In genomic region chr10:78512205-78512550, GRCh38 we compare ENCODE assay signal across 10 cellular contexts.
"Had no signal": no experiment of that assay in that cellular context is flagged by ENCODE, and none has a peak within 500 bp of the region (broad histone marks: within the 10 kb centered on the region; RNA-seq: fewer than 3 reads in every experiment).

No MANE protein-coding gene starts in this region.

- ATAC-seq: foreskin keratinocyte; stimulated activated memory B cell treated with anti-CD40 and anti-IgM and Interleukin-4, amounts not matched to agents 10 μg/mL and 1 μg/mL and 100 μg/mL, for 72 hours had no signal

- H3K9me3 ChIP-seq: ascending aorta, neutrophil, right atrium auricular region had no signal

- H3K36me3 ChIP-seq: ascending aorta, neutrophil, right atrium auricular region had no signal

- H3K27me3 ChIP-seq: ascending aorta, foreskin keratinocyte, neutrophil, right atrium auricular region had no signal

- H3K4me1 ChIP-seq: foreskin keratinocyte had no signal

- H3K27ac ChIP-seq: ascending aorta, foreskin keratinocyte, neutrophil, right atrium auricular region had no signal

- H3K4me3 ChIP-seq: ascending aorta, right atrium auricular region, smooth muscle cell had no signal

- DNase-seq: activated B cell treated with CpG ODN at 0.5 μM for 24 hours; activated CD8-positive, alpha-beta memory T cell treated with anti-CD3 and anti-CD28 coated beads, Interleukin-2, amount 50 U/mL, for 4 hours; activated naive CD4-positive, alpha-beta T cell; foreskin keratinocyte; head of caudate nucleus had no signal
